ENCODE assay signal across 1 cellular context in genomic region chr9:134323741-134324358, GRCh38.
TF ChIP-seq lines count a peak whose summit lies in the region.

No MANE protein-coding gene starts in this region.

TF ChIP-seq in HepG2, 621 proteins besides CTCF, POLR2A, EP300 and RAD21 (continued from another document and continues in another):
- TF ChIP-seq NCOA2 (CRISPR knock-in tag; IDR thresholded peaks at IDR 0.05) (peak; percentile 52), ZNF550 (CRISPR knock-in tag; IDR thresholded peaks at IDR 0.05; ENCODE audit: borderline replicate concordance) (no peak), TRAFD1 (CRISPR knock-in tag; IDR thresholded peaks at IDR 0.05; ENCODE audit: borderline replicate concordance) (no peak), ZNF510 (CRISPR knock-in tag; IDR thresholded peaks at IDR 0.05; ENCODE audit: low read depth) (no peak), NFATC3 (CRISPR knock-in tag; IDR thresholded peaks at IDR 0.05) (peak; percentile 64; the same call in 1 of the 2 replicates), U2AF2 (IDR thresholded peaks at IDR 0.05; ENCODE audit: low read depth, low read length) (no peak), JUN (CRISPR knock-in tag; IDR thresholded peaks at IDR 0.05) (no peak), ZSCAN9 (CRISPR knock-in tag; IDR thresholded peaks at IDR 0.05; ENCODE audit: borderline replicate concordance) (peak; percentile 92), DNMT3B (CRISPR knock-in tag; conservative IDR thresholded peaks at IDR 0.05) (peak; percentile 97), ZNF75D (CRISPR knock-in tag; IDR thresholded peaks at IDR 0.05; ENCODE audit: borderline replicate concordance) (0 out of 2 replicates have a peak, but pooled peaks have one; percentile 38), SNRNP70 (IDR thresholded peaks at IDR 0.05; ENCODE audit: low read depth, low read length) (no peak), ZFP91 (CRISPR knock-in tag; IDR thresholded peaks at IDR 0.05; ENCODE audit: borderline replicate concordance) (peak; percentile 69), TCF7 (IDR thresholded peaks at IDR 0.05; ENCODE audit: low read depth) (no peak), TEF (CRISPR knock-in tag; IDR thresholded peaks at IDR 0.05) (peak; percentile 89), NKX3-1 (CRISPR knock-in tag; IDR thresholded peaks at IDR 0.05) (peak; percentile 96), GTF2F1 (IDR thresholded peaks at IDR 0.05; ENCODE audit: low read length) (no peak), SP4 (CRISPR knock-in tag; IDR thresholded peaks at IDR 0.05) (peak; percentile 61), KDM3A (CRISPR knock-in tag; IDR thresholded peaks at IDR 0.05; ENCODE audit: low read depth) (peak; percentile 52; the same call in 1 of the 2 replicates), TFE3 (CRISPR knock-in tag; IDR thresholded peaks at IDR 0.05) (peak; percentile 85), ZNF567 (CRISPR knock-in tag; IDR thresholded peaks at IDR 0.05; ENCODE audit: borderline replicate concordance) (no peak; the same call in 1 of the 2 replicates), POGZ (CRISPR knock-in tag; IDR thresholded peaks at IDR 0.05) (no peak), ZFP36L1 (CRISPR knock-in tag; IDR thresholded peaks at IDR 0.05) (peak; percentile 91; the same call in 1 of the 2 replicates), ZNF619 (CRISPR knock-in tag; IDR thresholded peaks at IDR 0.05) (0 out of 2 replicates have a peak, but pooled peaks have one; percentile 41), AFF4 (CRISPR knock-in tag; IDR thresholded peaks at IDR 0.05) (0 out of 2 replicates have a peak, but pooled peaks have one; percentile 21), NCOA1 (CRISPR knock-in tag; IDR thresholded peaks at IDR 0.05) (no peak), ZKSCAN8 (CRISPR knock-in tag; IDR thresholded peaks at IDR 0.05; ENCODE audit: borderline replicate concordance) (no peak), ZNF354B (CRISPR knock-in tag; IDR thresholded peaks at IDR 0.05) (0 out of 2 replicates have a peak, but pooled peaks have one; percentile 69), TFDP1 (CRISPR knock-in tag; IDR thresholded peaks at IDR 0.05; ENCODE audit: borderline replicate concordance) (peak; percentile 95), MTERF4 (CRISPR knock-in tag; IDR thresholded peaks at IDR 0.05) (peak; percentile 88), NRL (CRISPR knock-in tag; IDR thresholded peaks at IDR 0.05; ENCODE audit: borderline replicate concordance) (peak; percentile 96), RBAK (CRISPR knock-in tag; IDR thresholded peaks at IDR 0.05) (peak; percentile 37; the same call in 1 of the 2 replicates), RARA (CRISPR knock-in tag; IDR thresholded peaks at IDR 0.05) (peak; percentile 64; the same call in 1 of the 2 replicates), MATR3 (CRISPR knock-in tag; IDR thresholded peaks at IDR 0.05) (no peak), ZNF367 (CRISPR knock-in tag; IDR thresholded peaks at IDR 0.05; ENCODE audit: borderline replicate concordance) (0 out of 2 replicates have a peak, but pooled peaks have one; percentile 70), ZNF770 (CRISPR knock-in tag; IDR thresholded peaks at IDR 0.05) (peak; percentile 54; the same call in 1 of the 2 replicates), SMYD3 (CRISPR knock-in tag; IDR thresholded peaks at IDR 0.05) (peak; percentile 90), BATF2 (CRISPR knock-in tag; IDR thresholded peaks at IDR 0.05) (peak; percentile 60; the same call in 1 of the 2 replicates), HOXA9 (CRISPR knock-in tag; IDR thresholded peaks at IDR 0.05; ENCODE audit: borderline replicate concordance) (no peak), ZNF33B (CRISPR knock-in tag; IDR thresholded peaks at IDR 0.05) (peak; percentile 94), EZH2 (conservative IDR thresholded peaks at IDR 0.05; ENCODE audit: low read depth, low read length) (no peak), BRF2 (CRISPR knock-in tag; IDR thresholded peaks at IDR 0.05) (no peak), ZFYVE20 (CRISPR knock-in tag; IDR thresholded peaks at IDR 0.05; ENCODE audit: borderline replicate concordance, low read depth) (no peak), PBX3 (CRISPR knock-in tag; IDR thresholded peaks at IDR 0.05; ENCODE audit: borderline replicate concordance) (0 out of 2 replicates have a peak, but pooled peaks have one; percentile 67), ZNF546 (CRISPR knock-in tag; conservative IDR thresholded peaks at IDR 0.05) (0 out of 2 replicates have a peak, but pooled peaks have one; percentile 47), ZNF629 (CRISPR knock-in tag; conservative IDR thresholded peaks at IDR 0.05) (no peak), MAZ (IDR thresholded peaks at IDR 0.05; ENCODE audit: borderline replicate concordance, low read depth, low read length) (no peak), MAZ (CRISPR knock-in tag; IDR thresholded peaks at IDR 0.05; ENCODE audit: low read depth) (peak; percentile 89)
